In the genomic region with DNA sequence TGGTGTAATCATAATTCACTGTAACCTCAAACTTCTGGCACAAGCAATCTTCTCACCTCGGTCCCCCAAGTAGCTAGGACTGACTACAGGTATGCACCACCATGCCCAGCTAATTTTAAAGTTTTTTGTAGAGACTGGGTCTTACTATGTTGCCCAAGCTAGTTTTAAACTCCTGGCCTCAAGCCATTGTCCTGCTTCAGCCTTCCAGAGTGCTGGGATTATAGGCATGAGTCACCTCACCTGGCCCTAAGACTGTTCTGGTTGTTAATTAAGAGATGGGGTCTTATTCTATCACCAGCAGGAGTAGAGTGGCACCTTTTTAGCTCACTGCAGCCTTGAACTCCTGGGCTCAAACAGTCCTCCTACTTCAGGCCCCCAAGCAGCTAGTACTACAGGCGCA, we compare ENCODE assay signal across 26 cellular contexts.
"Had no signal": no experiment of that assay in that cellular context is flagged by ENCODE, and none has a peak within 500 bp of the region (broad histone marks: within the 10 kb centered on the region; RNA-seq: fewer than 3 reads in every experiment).

No MANE protein-coding gene starts in this region.

- H3K27ac ChIP-seq: gastroesophageal sphincter, heart left ventricle, hepatocyte, neutrophil, pancreas, right atrium auricular region, stomach, testis, tibial artery, upper lobe of left lung had no signal

- H3K4me1 ChIP-seq: right atrium auricular region, testis, tibial artery, upper lobe of left lung had no signal

- ATAC-seq: effector memory CD8-positive, alpha-beta T cell; gastroesophageal sphincter; heart left ventricle; left lobe of liver; mucosa of descending colon; natural killer cell treated with Interleukin-12 subunit alpha and Interleukin-12 subunit beta and Interleukin-15 and Interleukin-18, amount 100 ng/mL, for 72 hours; pancreas; sciatic nerve; stimulated activated effector memory CD8-positive, alpha-beta T cell treated with anti-CD3 and anti-CD28 coated beads, Interleukin-12 subunit alpha, Interleukin-12 subunit beta, amount 100 ng/mL, for 72 hours had no signal

- H3K4me3 ChIP-seq: gastroesophageal sphincter, heart left ventricle, hepatocyte, lung, mucosa of descending colon, pancreas, right atrium auricular region, smooth muscle cell, stomach, testis, tibial artery, upper lobe of left lung had no signal

- H3K9me3 ChIP-seq: gastroesophageal sphincter, heart left ventricle, mucosa of descending colon, neutrophil, pancreas, right atrium auricular region, stomach, testis, tibial artery, upper lobe of left lung had no signal

- H3K27me3 ChIP-seq: gastroesophageal sphincter, heart left ventricle, hepatocyte, neutrophil, pancreas, right atrium auricular region, stomach, testis, tibial artery, upper lobe of left lung had no signal

- H3K36me3 ChIP-seq: right atrium auricular region had no signal

- DNase-seq: cortex of kidney; effector memory CD8-positive, alpha-beta T cell; foreskin fibroblast; heart left ventricle; kidney; mucosa of descending colon; naive B cell; pancreas; stimulated activated CD4-positive, alpha-beta T cell treated with anti-CD3 and anti-CD28 coated beads, Interleukin-12 subunit alpha, Interleukin-12 subunit beta, amount 100 ng/mL, for 4 hours; stimulated activated CD4-positive, alpha-beta T cell treated with anti-CD3 and anti-CD28 coated beads, Interleukin-2, amount 100 ng/mL, for 24 hours; stimulated activated CD4-positive, alpha-beta T cell treated with anti-CD3 and anti-CD28 coated beads, Interleukin-4, amount 100 ng/mL, for 24 hours; stimulated activated naive CD4-positive, alpha-beta T cell treated with Interleukin-2 at 50 U/mL for 16 hours; stomach; testis; tibial artery had no signal
